19 cellular contexts compared by ENCODE assay signal in the genomic region with DNA sequence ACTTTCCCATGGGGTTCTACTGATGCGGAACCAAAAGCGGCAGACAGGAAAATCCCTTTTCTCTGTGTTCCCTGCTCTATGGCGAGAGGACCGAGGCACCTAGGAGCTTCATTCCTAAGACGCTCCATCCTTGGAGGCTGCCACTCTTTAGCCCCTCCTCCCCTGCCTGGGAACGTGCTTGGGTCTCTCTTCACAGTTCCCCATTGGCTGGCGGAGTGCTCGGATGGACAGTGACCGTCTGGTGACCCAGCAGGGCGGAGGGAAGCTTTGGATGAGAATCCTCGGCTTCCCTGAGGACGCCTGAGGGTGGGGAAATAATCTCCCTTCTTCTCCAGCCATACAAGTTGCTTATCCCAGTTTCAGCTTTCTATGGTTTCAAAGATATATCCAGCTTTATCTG. TPM values are rescaled to one million over a fixed set of nuclear protein-coding genes. Genes with fewer than 3 reads are reported as not detected.
DNase-seq lines count a peak whose midpoint lies in the region; ATAC-seq lines count a peak whose summit lies in the region.
"Had no signal": no experiment of that assay in that cellular context is flagged by ENCODE, and none has a peak within 500 bp of the region (broad histone marks: within the 10 kb centered on the region; RNA-seq: fewer than 3 reads in every experiment).

No MANE protein-coding gene starts in this region.

- H3K9me3 ChIP-seq in right cardiac atrium (ENCODE audit: control insufficient read depth, low read length), result no peaks in the 10 kb centered on the region
- H3K9me3 ChIP-seq in trophoblast cell (ENCODE audit: insufficient read depth, low read depth, low read length), result no peaks in the 10 kb centered on the region
- H3K9me3 ChIP-seq: gastrocnemius medialis, lower lobe of right lung had no signal

- intact Hi-C loops in right cardiac atrium (cut with DNase I), result loop anchor here in 2 of 4 donors (5.0 to 10.0 kb wide), 2 partner anchors 59 to 226 kb away; no protein-coding TSS in a partner anchor

- H3K14ac ChIP-seq in trophoblast cell (ENCODE audit: low read length), result no peak overlapping the region

- peak; percentile 50 to 53 for ATAC-seq in right cardiac atrium
- no peak for ATAC-seq in HG02840 (IDR thresholded peaks at IDR 0.05; ENCODE audit: low FRiP score, unreplicated experiment)
- ATAC-seq in GM21717 (IDR thresholded peaks at IDR 0.05; ENCODE audit: unreplicated experiment), result no peak
- ATAC-seq: activated CD8-positive, alpha-beta T cell treated with anti-CD3 and anti-CD28 coated beads, Interleukin-2, amount 10 ng/mL, durations not matched to agents 7 days and 5 days; gastrocnemius medialis; lower lobe of right lung; SK-N-SH treated with all-trans-retinoic acid at 6 μM for 48 hours had no signal

- H4K91ac ChIP-seq in trophoblast cell (ENCODE audit: low read depth, low read length), result no peak overlapping the region

- H3K27me3 ChIP-seq in right cardiac atrium (ENCODE audit: control insufficient read depth, insufficient read depth), result no peaks in the 10 kb centered on the region
- H3K27me3 ChIP-seq in trophoblast cell (ENCODE audit: insufficient read depth, low read length), result no peaks in the 10 kb centered on the region
- H3K27me3 ChIP-seq: gastrocnemius medialis had no signal

- no peak overlapping the region for H2BK5ac ChIP-seq in trophoblast cell (ENCODE audit: low read depth, low read length, poor library complexity)

- H3K4me3 ChIP-seq in right cardiac atrium (ENCODE audit: low read length) (no peak overlapping the region), trophoblast cell (ENCODE audit: low read depth, low read length) (no peak overlapping the region)
- H3K4me3 ChIP-seq: gastrocnemius medialis, lower lobe of right lung had no signal

- no peak overlapping the region for H2AK5ac ChIP-seq in trophoblast cell (ENCODE audit: low read length)

- H2BK12ac ChIP-seq in trophoblast cell (ENCODE audit: low read length), result no peak overlapping the region

- H3K4me2 ChIP-seq in trophoblast cell (ENCODE audit: low read length), result no peak overlapping the region

- no peaks in the 10 kb centered on the region for H3K36me3 ChIP-seq in trophoblast cell (ENCODE audit: control insufficient read depth in 1 of 2, insufficient read depth in 2 of 2, low read length in 2 of 2)
- H3K36me3 ChIP-seq: gastrocnemius medialis, lower lobe of right lung had no signal

- H2BK120ac ChIP-seq in trophoblast cell (ENCODE audit: insufficient read depth, low read length, poor library complexity), result no peak overlapping the region

- H3K9ac ChIP-seq in trophoblast cell (ENCODE audit: low read length), result no peak overlapping the region

- H4K12ac ChIP-seq in trophoblast cell (ENCODE audit: low read depth, low read length), result no peak overlapping the region

- peaks cover 9% of the 10 kb centered on the region for H3K4me1 ChIP-seq in right cardiac atrium (ENCODE audit: control insufficient read depth, insufficient read depth, low read length)
- peaks cover 13 to 16% of the 10 kb centered on the region in 2 experiments for H3K4me1 ChIP-seq in trophoblast cell (ENCODE audit: control insufficient read depth in 1 of 2, insufficient read depth in 2 of 2, low read length in 2 of 2)
- H3K4me1 ChIP-seq: gastrocnemius medialis, lower lobe of right lung had no signal

- peaks cover 2% of the 10 kb centered on the region for H3K79me2 ChIP-seq in trophoblast cell (ENCODE audit: control insufficient read depth, insufficient read depth, low read length, poor library complexity)

- 37% methylated on average over 12 of the region's 12 CpGs for WGBS in right cardiac atrium
- no CpG with 5 or more reads among the region's 12 CpGs for WGBS in trophoblast cell (ENCODE audit: extremely low coverage, insufficient coverage, insufficient read length)

- H4K8ac ChIP-seq in trophoblast cell (ENCODE audit: low read depth, low read length), result no peak overlapping the region

- DNase-seq in ELF-1 (ENCODE audit: low read depth, low spot score) (peak; percentile 88), cerebellar nuclear complex (lab: John Stamatoyannopoulos, UW) (peak; percentile 71 to 83), right cardiac atrium (peak; percentile 61 to 86 (median 68)), trophoblast cell (peak; percentile 7 to 26), CD1c-positive myeloid dendritic cell (ENCODE audit: extremely low spot score) (no peak), DMS 273 treated with DMSO at 0.1 percent for 48 hours (lab: John Stamatoyannopoulos, UW) (no peak)
- DNase-seq: activated B cell treated with CpG ODN at 0.5 μM for 24 hours; activated CD8-positive, alpha-beta T cell treated with anti-CD3 and anti-CD28 coated beads, Interleukin-2, amount 10 ng/mL, durations not matched to agents 7 days and 5 days; activated naive CD4-positive, alpha-beta T cell; activated T-cell treated with anti-CD3 and anti-CD28 coated beads, Interleukin-2, amount 50 U/mL, for 24 hours; gastrocnemius medialis; GF-D8; lower lobe of right lung; MV-4-11; NCI-H1930; occipital lobe had no signal

- H3K18ac ChIP-seq in trophoblast cell (ENCODE audit: low read length), result no peak overlapping the region

- H3K4ac ChIP-seq in trophoblast cell (ENCODE audit: low read depth, low read length), result no peak overlapping the region

- H3K27ac ChIP-seq in right cardiac atrium (ENCODE audit: low read length) (no peak overlapping the region), trophoblast cell (ENCODE audit: low read depth, low read length) (no peak overlapping the region)
- H3K27ac ChIP-seq: gastrocnemius medialis, lower lobe of right lung had no signal

- H3K23ac ChIP-seq in trophoblast cell (ENCODE audit: low read length), result no peak overlapping the region

- H2AFZ ChIP-seq in trophoblast cell (ENCODE audit: insufficient read depth, low read length, poor library complexity), result no peak overlapping the region

- H3K79me1 ChIP-seq in trophoblast cell (ENCODE audit: low read length), result peaks cover 3% of the 10 kb centered on the region

RNA-seq across cellular contexts. Expression of gene KCNA5, which starts 37.3 kb away (rescaled TPM):
- 100 to 1,000 TPM; 119 to 171 (median 134) TPM for total RNA-seq in right cardiac atrium
- polyA plus RNA-seq in right cardiac atrium, result 77.6 TPM
- not detected in 2 replicates for polyA plus RNA-seq in trophoblast cell (2013)
- total RNA-seq: activated CD8-positive, alpha-beta T cell treated with anti-CD3 and anti-CD28 coated beads, Interleukin-2, amount 10 ng/mL, durations not matched to agents 7 days and 5 days had no signal

Comparison
In these comparisons a context has a peak if more than half of its experiments do, and no peak if none do; other contexts are left out.
1. DNase-seq: peak in ELF-1 (single experiment), cerebellar nuclear complex (2 of 2), right cardiac atrium (3 of 3) and trophoblast cell (2 of 2); none in CD1c-positive myeloid dendritic cell (single experiment) and DMS 273 treated with DMSO at 0.1 percent for 48 hours (single experiment).
2. ATAC-seq: peak in right cardiac atrium (2 of 2); none in HG02840 (single experiment) and GM21717 (single experiment).